Comparison of ENCODE assay signal across 2 cellular contexts in genomic region chr4:184548651-184549341, GRCh38.
TF ChIP-seq lines count a peak whose summit lies in the region.

No MANE protein-coding gene starts in this region.

TF ChIP-seq in endothelial cell of umbilical vein, 7 proteins besides CTCF, POLR2A, EP300 and RAD21 (continued from another document):
- TF ChIP-seq FOS (IDR thresholded peaks at IDR 0.05; ENCODE audit: borderline replicate concordance, insufficient read depth, low read length) (no peak), POLR2AphosphoS5 (IDR thresholded peaks at IDR 0.05; ENCODE audit: insufficient read depth, low read depth, low read length) (no peak), GATA2 (IDR thresholded peaks at IDR 0.05; ENCODE audit: insufficient read depth, insufficient read length, low read depth, low read length) (no peak), JUN (IDR thresholded peaks at IDR 0.05; ENCODE audit: borderline replicate concordance, insufficient read depth, insufficient read length, low read depth) (no peak)

TF ChIP-seq in SK-N-SH, 30 proteins besides CTCF, POLR2A, EP300 and RAD21 (continued from another document):
- TF ChIP-seq REST (IDR thresholded peaks at IDR 0.05; ENCODE audit: low read depth, low read length): no peak
- no peak for TF ChIP-seq NFIC (IDR thresholded peaks at IDR 0.05; ENCODE audit: borderline replicate concordance)
- no peak for TF ChIP-seq IRF3 (IDR thresholded peaks at IDR 0.05; ENCODE audit: low read depth, low read length)
- TF ChIP-seq FOXM1 (IDR thresholded peaks at IDR 0.05; ENCODE audit: low read depth): no peak
- no peak for TF ChIP-seq YY1 (IDR thresholded peaks at IDR 0.05; ENCODE audit: low read depth)
- TF ChIP-seq RFX5 (IDR thresholded peaks at IDR 0.05; ENCODE audit: low read length): no peak
- TF ChIP-seq POLR2AphosphoS5 (IDR thresholded peaks at IDR 0.05; ENCODE audit: low read depth, low read length): no peak
- no peak for TF ChIP-seq MAX (IDR thresholded peaks at IDR 0.05; ENCODE audit: low read depth)
- TF ChIP-seq RXRA (IDR thresholded peaks at IDR 0.05; ENCODE audit: borderline replicate concordance, low read depth): no peak
- TF ChIP-seq ELF1 (IDR thresholded peaks at IDR 0.05): no peak
- no peak for TF ChIP-seq SIN3A (IDR thresholded peaks at IDR 0.05; ENCODE audit: borderline replicate concordance, low read depth, low read length)
